ENCODE assay signal across 10 cellular contexts in genomic region chr9:5625916-5626315, GRCh38. TPM values are rescaled to one million over a fixed set of nuclear protein-coding genes. Genes with fewer than 3 reads are reported as not detected.
DNase-seq lines count a peak whose midpoint lies in the region; TF ChIP-seq lines count a peak whose summit lies in the region.
"Had no signal": no experiment of that assay in that cellular context is flagged by ENCODE, and none has a peak within 500 bp of the region (broad histone marks: within the 10 kb centered on the region; RNA-seq: fewer than 3 reads in every experiment).

No MANE protein-coding gene starts in this region.

- intact Hi-C loops in activated T-helper 2 cell treated with anti-CD3 and anti-CD28 coated beads, Interferon-gamma antibody, Interleukin-2, Interleukin-4, amounts not matched to agents 10 μg/mL and 5 μg/mL and 100 μg/mL, durations not matched to agents 14 hours and 24 hours and 36 hours (cut with micrococcal nuclease): loop anchor here (2.0 to 10.0 kb wide), 7 partner anchors 91 to 949 kb away; partner anchors contain the start of genes CDC37L1 and UHRF2

- no peaks in the 10 kb centered on the region for H3K27me3 Mint-ChIP-seq in activated T-helper 2 cell treated with anti-CD3 and anti-CD28 coated beads, Interferon-gamma antibody, Interleukin-2, Interleukin-4, amounts not matched to agents 10 μg/mL and 5 μg/mL and 100 μg/mL, durations not matched to agents 14 hours and 24 hours and 36 hours (ENCODE audit: low read depth)
- no peaks in the 10 kb centered on the region for H3K27me3 Mint-ChIP-seq in nephron (ENCODE audit: low read depth)

- TF ChIP-seq CTCF in HL-60 (IDR thresholded peaks at IDR 0.05; ENCODE audit: insufficient read depth, low read length) (no peak), nephron (IDR thresholded peaks at IDR 0.05; ENCODE audit: unreplicated experiment in 3 of 3) (no peak), GM10248 (IDR thresholded peaks at IDR 0.05; ENCODE audit: control extremely low read depth, extremely low read depth, low read depth, missing control alignments) (no peak)

- H3K4me3 Mint-ChIP-seq in activated T-helper 2 cell treated with anti-CD3 and anti-CD28 coated beads, Interferon-gamma antibody, Interleukin-2, Interleukin-4, amounts not matched to agents 10 μg/mL and 5 μg/mL and 100 μg/mL, durations not matched to agents 14 hours and 24 hours and 36 hours (ENCODE audit: low read depth): no peak overlapping the region
- H3K4me3 Mint-ChIP-seq in nephron: peak overlapping the region in 2 of 3 experiments; percentile 47 to 51

- peak overlapping the region; percentile 95 for H3K27ac ChIP-seq in HL-60 (replicated peaks)

- DNase-seq in CD1c-positive myeloid dendritic cell (ENCODE audit: extremely low spot score) (peak; percentile 32), HL-60 (ENCODE audit: low read depth in 1 of 2, low spot score in 1 of 2) (peak in 1 of 2 experiments; percentile 60), GM10248 (ENCODE audit: extremely low spot score) (no peak), NCI-H2107 treated with DMSO at 0.1 percent for 48 hours (lab: John Stamatoyannopoulos, UW; ENCODE audit: unreplicated experiment) (no peak)
- no peak for DNase-seq in activated T-helper 2 cell treated with anti-CD3 and anti-CD28 coated beads, Interferon-gamma antibody, Interleukin-2, Interleukin-4, amounts not matched to agents 10 μg/mL and 5 μg/mL and 100 μg/mL, durations not matched to agents 14 hours and 24 hours and 36 hours (ENCODE audit: low spot score)
- DNase-seq in stimulated activated CD4-positive, alpha-beta T cell treated with anti-CD3 and anti-CD28 coated beads, Interleukin-4, amount 100 ng/mL, for 1 hour: no peak
- no peak for DNase-seq in activated CD4-positive, CD25-positive, alpha-beta regulatory T cell treated with anti-CD3 and anti-CD28 coated beads, Interleukin-2, amount 50 U/mL, for 72 hours
- DNase-seq: NCI-H187; stimulated activated CD4-positive, alpha-beta T cell treated with anti-CD3 and anti-CD28 coated beads, Interleukin-15, amount 100 ng/mL, for 24 hours had no signal

- POLR2A ChIA-PET in GM10248 (lab: Yijun Ruan, JAX): no interaction called here

- H3K27ac Mint-ChIP-seq in activated T-helper 2 cell treated with anti-CD3 and anti-CD28 coated beads, Interferon-gamma antibody, Interleukin-2, Interleukin-4, amounts not matched to agents 10 μg/mL and 5 μg/mL and 100 μg/mL, durations not matched to agents 14 hours and 24 hours and 36 hours: peak overlapping the region; percentile 58
- no peak overlapping the region for H3K27ac Mint-ChIP-seq in nephron

- H3K4me1 Mint-ChIP-seq in activated T-helper 2 cell treated with anti-CD3 and anti-CD28 coated beads, Interferon-gamma antibody, Interleukin-2, Interleukin-4, amounts not matched to agents 10 μg/mL and 5 μg/mL and 100 μg/mL, durations not matched to agents 14 hours and 24 hours and 36 hours (ENCODE audit: low read depth): peaks cover 39% of the 10 kb centered on the region
- H3K4me1 Mint-ChIP-seq in nephron: peaks cover 23% of the 10 kb centered on the region

- no peaks in the 10 kb centered on the region for H3K9me3 Mint-ChIP-seq in activated T-helper 2 cell treated with anti-CD3 and anti-CD28 coated beads, Interferon-gamma antibody, Interleukin-2, Interleukin-4, amounts not matched to agents 10 μg/mL and 5 μg/mL and 100 μg/mL, durations not matched to agents 14 hours and 24 hours and 36 hours
- no peaks in the 10 kb centered on the region for H3K9me3 Mint-ChIP-seq in nephron

- no peaks in the 10 kb centered on the region for H3K27me3 ChIP-seq in HL-60 (ENCODE audit: insufficient read depth, poor library complexity, severe bottlenecking)

- peaks cover 22% of the 10 kb centered on the region for H3K36me3 Mint-ChIP-seq in activated T-helper 2 cell treated with anti-CD3 and anti-CD28 coated beads, Interferon-gamma antibody, Interleukin-2, Interleukin-4, amounts not matched to agents 10 μg/mL and 5 μg/mL and 100 μg/mL, durations not matched to agents 14 hours and 24 hours and 36 hours (ENCODE audit: low read depth)
- H3K36me3 Mint-ChIP-seq in nephron (ENCODE audit: low read depth): peaks cover 3% of the 10 kb centered on the region

- H3K4me3 ChIP-seq in HL-60 (replicated peaks; ENCODE audit: insufficient read depth, low read length): no peak overlapping the region

- CTCF ChIA-PET in GM10248 (lab: Yijun Ruan, JAX): interaction anchor here (2.6 to 3.0 kb wide), 2 partner anchors 25 to 31 kb away, joined by 10 to 11 read pairs; no protein-coding TSS in a partner anchor

RNA-seq across cellular contexts. Expression of gene RIC1, which starts 3.0 kb away (rescaled TPM):
- total RNA-seq in activated T-helper 2 cell treated with anti-CD3 and anti-CD28 coated beads, Interferon-gamma antibody, Interleukin-2, Interleukin-4, amounts not matched to agents 10 μg/mL and 5 μg/mL and 100 μg/mL, durations not matched to agents 14 hours and 24 hours and 36 hours: 21.5 and 22.1 TPM in 2 replicates
